ENCODE assay signal across 8 cellular contexts in the genomic region with DNA sequence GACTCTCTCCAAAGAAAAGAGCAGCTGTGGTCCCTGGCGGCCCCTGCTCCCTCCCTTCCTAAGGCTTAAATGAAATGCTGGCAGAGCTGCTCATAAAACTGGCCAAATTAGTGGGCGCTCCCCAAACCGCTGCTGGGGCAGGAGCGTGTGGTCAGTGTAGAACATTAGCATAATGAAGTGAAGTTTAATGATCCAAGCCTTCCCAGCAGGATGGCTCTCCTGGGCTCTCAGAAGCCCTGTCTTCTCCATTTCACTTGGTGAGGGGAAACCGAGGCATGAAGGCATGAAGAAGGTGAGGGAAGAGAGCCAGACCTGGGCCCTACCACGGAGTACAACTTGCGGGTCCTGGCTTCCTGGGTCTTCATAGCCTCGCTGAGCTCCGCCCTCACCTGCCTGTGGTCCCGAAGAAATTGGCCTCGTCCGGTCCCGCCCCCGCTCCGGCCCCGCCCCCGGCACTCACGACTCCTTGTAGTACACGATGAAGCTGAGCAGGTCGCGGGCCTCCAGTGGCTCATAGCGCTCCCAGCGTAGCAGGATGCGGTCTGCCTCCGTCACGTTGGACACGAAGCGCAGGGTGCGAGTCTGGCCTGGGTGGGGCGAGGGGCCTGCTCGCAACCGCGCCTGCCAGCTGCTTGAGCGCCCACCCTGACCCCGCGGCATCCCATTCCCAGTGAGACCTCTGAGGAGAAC. TPM values are rescaled to one million over a fixed set of nuclear protein-coding genes. Genes with fewer than 3 reads are reported as not detected.
DNase-seq lines count a peak whose midpoint lies in the region; ATAC-seq and TF ChIP-seq lines count a peak whose summit lies in the region.

No MANE protein-coding gene starts in this region.

- H3K4me1 Mint-ChIP-seq in activated T-cell treated with anti-CD3 and anti-CD28 coated beads, Interleukin-2, amount 50 U/mL, for 4 hours (ENCODE audit: low read depth) = peaks cover 25% of the 10 kb centered on the region

- no peak for TF ChIP-seq CTCF in esophagus muscularis mucosa (IDR thresholded peaks at IDR 0.05)
- no peak for TF ChIP-seq CTCF in WERI-Rb-1 (IDR thresholded peaks at IDR 0.05; ENCODE audit: low read depth, low read length)
- TF ChIP-seq CTCF in foreskin fibroblast (IDR thresholded peaks at IDR 0.05; ENCODE audit: low read depth, low read length) = no peak

- H3K9ac ChIP-seq in HUES64 (ENCODE audit: low read depth, low read length) = no peak overlapping the region

- H3K4me3 Mint-ChIP-seq in activated T-cell treated with anti-CD3 and anti-CD28 coated beads, Interleukin-2, amount 50 U/mL, for 4 hours = no peak overlapping the region

- intact Hi-C loops in esophagus muscularis mucosa (cut with DNase I) = no loop called here

- H3K27me3 Mint-ChIP-seq in activated T-cell treated with anti-CD3 and anti-CD28 coated beads, Interleukin-2, amount 50 U/mL, for 4 hours (ENCODE audit: low read depth) = peaks cover 37% of the 10 kb centered on the region

- peak; percentile 66 to 72 for ATAC-seq in activated T-cell treated with anti-CD3 and anti-CD28 coated beads, Interleukin-2, amount 50 U/mL, for 4 hours

- no peak for TF ChIP-seq POLR2A in esophagus muscularis mucosa (IDR thresholded peaks at IDR 0.05; ENCODE audit: low read depth)

- no peaks in the 10 kb centered on the region for H3K9me3 ChIP-seq in HUES64 (ENCODE audit: insufficient read depth, low read depth, low read length)
- no peaks in the 10 kb centered on the region for H3K9me3 ChIP-seq in iPS DF 6.9 (ENCODE audit: control insufficient read depth, insufficient read depth, low read length)
- H3K9me3 ChIP-seq in esophagus muscularis mucosa = no peaks in the 10 kb centered on the region
- no peaks in the 10 kb centered on the region for H3K9me3 ChIP-seq in WERI-Rb-1 (ENCODE audit: severe bottlenecking)

- H3K36me3 ChIP-seq in HUES64 (ENCODE audit: insufficient read depth, low read length) (no peaks in the 10 kb centered on the region), iPS DF 6.9 (ENCODE audit: control insufficient read depth, insufficient read depth, low read length) (no peaks in the 10 kb centered on the region), esophagus muscularis mucosa (no peaks in the 10 kb centered on the region), WERI-Rb-1 (no peaks in the 10 kb centered on the region)

- H3K4me1 ChIP-seq in HUES64 (ENCODE audit: insufficient read depth, low read length) (peaks cover 7% of the 10 kb centered on the region; the same call in 1 of the 2 replicates), iPS DF 6.9 (ENCODE audit: control insufficient read depth, insufficient read depth, low read length) (peaks cover 4% of the 10 kb centered on the region), esophagus muscularis mucosa (peaks cover 10 to 32% (median 23%) of the 10 kb centered on the region in 4 donors)

- no peaks in the 10 kb centered on the region for H3K36me3 Mint-ChIP-seq in activated T-cell treated with anti-CD3 and anti-CD28 coated beads, Interleukin-2, amount 50 U/mL, for 4 hours (ENCODE audit: insufficient read depth)

- TF ChIP-seq EP300 in esophagus muscularis mucosa (IDR thresholded peaks at IDR 0.05) = no peak

- no peaks in the 10 kb centered on the region for H3K9me3 Mint-ChIP-seq in activated T-cell treated with anti-CD3 and anti-CD28 coated beads, Interleukin-2, amount 50 U/mL, for 4 hours

- H3K27me3 ChIP-seq in HUES64 (ENCODE audit: insufficient read depth, low read length) (peaks cover 100% of the 10 kb centered on the region), iPS DF 6.9 (ENCODE audit: control insufficient read depth, insufficient read depth, low read length) (peaks cover 63% of the 10 kb centered on the region), esophagus muscularis mucosa (peaks cover 0 to 81% (median 18%) of the 10 kb centered on the region in 4 donors), WERI-Rb-1 (ENCODE audit: insufficient read depth, low read depth, severe bottlenecking) (no peaks in the 10 kb centered on the region)

- 13% methylated on average over 36 of the region's 36 CpGs for WGBS in HUES64
- no CpG with 5 or more reads among the region's 36 CpGs for WGBS in iPS DF 6.9 (ENCODE audit: insufficient coverage, insufficient read length)
- WGBS in esophagus muscularis mucosa = 41% methylated on average over 9 of the region's 36 CpGs

- no peak overlapping the region for H3K27ac ChIP-seq in HUES64 (ENCODE audit: low read depth, low read length)
- no peak overlapping the region for H3K27ac ChIP-seq in iPS DF 6.9 (ENCODE audit: low read length)
- no peak overlapping the region for H3K27ac ChIP-seq in esophagus muscularis mucosa (replicated peaks in 1 of 4)
- H3K27ac ChIP-seq in WERI-Rb-1 = no peak overlapping the region

- DNase-seq in activated T-cell treated with anti-CD3 and anti-CD28 coated beads, Interleukin-2, amount 50 U/mL, for 4 hours = peak; percentile 61
- DNase-seq in iPS DF 6.9 (ENCODE audit: low read depth, low spot score) (no peak), esophagus muscularis mucosa (ENCODE audit: extremely low spot score) (no peak), NCI-H1417 (lab: John Stamatoyannopoulos, UW) (no peak), WERI-Rb-1 (no peak), foreskin fibroblast (no peak)
- DNase-seq in stimulated activated CD4-positive, alpha-beta T cell treated with anti-CD3 and anti-CD28 coated beads, TNF-alpha, amount 100 ng/mL, for 24 hours (ENCODE audit: low read depth in 3 of 3) = peak; percentile 22 to 77 (median 35)

- peak overlapping the region; percentile 51 for H3K4me3 ChIP-seq in HUES64 (ENCODE audit: low read length)
- peak overlapping the region; percentile 20; the same call in 1 of the 2 replicates for H3K4me3 ChIP-seq in iPS DF 6.9 (ENCODE audit: low read length)
- no peak overlapping the region for H3K4me3 ChIP-seq in esophagus muscularis mucosa
- no peak overlapping the region for H3K4me3 ChIP-seq in WERI-Rb-1 (ENCODE audit: low read depth, low read length)
- H3K4me3 ChIP-seq in foreskin fibroblast (ENCODE audit: low read depth in 1 of 2, low read length in 2 of 2) = no peak overlapping the region

RNA-seq across cellular contexts. Expression of a gene that starts 10.3 kb away (rescaled TPM):
- polyA plus RNA-seq in HUES64 (2013, experiment 1 of 2) = not detected
- polyA plus RNA-seq in HUES64 (2013, experiment 2 of 2) = not detected
- under 1 TPM in 1 of 3 donors, not detected in 2; 0.11 TPM for total RNA-seq in activated T-cell treated with anti-CD3 and anti-CD28 coated beads, Interleukin-2, amount 50 U/mL, for 4 hours
- total RNA-seq in esophagus muscularis mucosa = not detected

RNA-seq across cellular contexts. Expression of a gene that starts 12.1 kb away (rescaled TPM):
- polyA plus RNA-seq in HUES64 (2013, experiment 1 of 2) = 0.30 TPM
- 0.25 TPM for polyA plus RNA-seq in HUES64 (2013, experiment 2 of 2)
- total RNA-seq in activated T-cell treated with anti-CD3 and anti-CD28 coated beads, Interleukin-2, amount 50 U/mL, for 4 hours = 1 to 10 TPM in 2 of 3 donors, under 1 TPM in 1; 0.55 to 2.4 (median 1.8) TPM
- total RNA-seq in esophagus muscularis mucosa = 1 to 10 TPM in 3 of 4 donors, under 1 TPM in 1; 0.58 to 2.5 (median 1.8) TPM

RNA-seq across cellular contexts. Expression of a gene that starts 32.0 kb away (rescaled TPM):
- 2.6 TPM for polyA plus RNA-seq in HUES64 (2013, experiment 1 of 2)
- 4.1 TPM for polyA plus RNA-seq in HUES64 (2013, experiment 2 of 2)
- total RNA-seq in activated T-cell treated with anti-CD3 and anti-CD28 coated beads, Interleukin-2, amount 50 U/mL, for 4 hours = 100 to 1,000 TPM; 200 to 245 (median 214) TPM
- total RNA-seq in esophagus muscularis mucosa = 1 to 10 TPM in 1 of 4 donors, under 1 TPM in 2, not detected in 1; 0.83 to 2.7 (median 0.84) TPM

RNA-seq across cellular contexts. Expression of a gene that starts 44.9 kb away (rescaled TPM):
- 1.4 TPM for polyA plus RNA-seq in HUES64 (2013, experiment 1 of 2)
- polyA plus RNA-seq in HUES64 (2013, experiment 2 of 2) = 1.0 TPM
- under 1 TPM in 1 of 3 donors, not detected in 2; 0.05 TPM for total RNA-seq in activated T-cell treated with anti-CD3 and anti-CD28 coated beads, Interleukin-2, amount 50 U/mL, for 4 hours
- total RNA-seq in esophagus muscularis mucosa = 10 to 100 TPM in 2 of 4 donors, 1 to 10 TPM in 2; 6.1 to 13.6 (median 10.9) TPM

Comparison
In these comparisons a context has a peak if more than half of its experiments do, and no peak if none do; other contexts are left out.
1. H3K4me3 ChIP-seq: peak in HUES64 (single experiment) and iPS DF 6.9 (single experiment); none in esophagus muscularis mucosa (0 of 4), WERI-Rb-1 (single experiment) and foreskin fibroblast (0 of 2).
2. DNase-seq: peak in activated T-cell treated with anti-CD3 and anti-CD28 coated beads, Interleukin-2, amount 50 U/mL, for 4 hours (single experiment) and stimulated activated CD4-positive, alpha-beta T cell treated with anti-CD3 and anti-CD28 coated beads, TNF-alpha, amount 100 ng/mL, for 24 hours (3 of 3); none in iPS DF 6.9 (single experiment), esophagus muscularis mucosa (single experiment), NCI-H1417 (0 of 3), WERI-Rb-1 (single experiment) and foreskin fibroblast (0 of 2).
3. RNA of a gene that starts 32.0 kb away (total RNA-seq): 200 to 245 TPM in activated T-cell treated with anti-CD3 and anti-CD28 coated beads, Interleukin-2, amount 50 U/mL, for 4 hours; 0.83 to 2.7 TPM in esophagus muscularis mucosa; every median in the first group is over 10 times any median in the second.